Comparison of ENCODE assay signal across 16 cellular contexts in genomic region chr6:158000530-158001307, GRCh38. TPM values are rescaled to one million over a fixed set of nuclear protein-coding genes. Genes with fewer than 3 reads are reported as not detected.
DNase-seq lines count a peak whose midpoint lies in the region; TF ChIP-seq lines count a peak whose summit lies in the region.
"Had no signal": no experiment of that assay in that cellular context is flagged by ENCODE, and none has a peak within 500 bp of the region (broad histone marks: within the 10 kb centered on the region; RNA-seq: fewer than 3 reads in every experiment).

No MANE protein-coding gene starts in this region.

- intact Hi-C loops in breast epithelium (cut with DNase I; ENCODE audit: low total_unique reads): no loop called here
- intact Hi-C loops in mammary epithelial cell (cut with micrococcal nuclease): no loop called here

- no peak overlapping the region for H3K4me3 Mint-ChIP-seq in endodermal cell
- H3K4me3 Mint-ChIP-seq in type B pancreatic cell: no peak overlapping the region
- H3K4me3 Mint-ChIP-seq: activated naive CD8-positive, alpha-beta T cell treated with anti-CD3 and anti-CD28 coated beads, Interleukin-2, amount 50 U/mL, for 24 hours had no signal

- H3K27me3 ChIP-seq in breast epithelium (no peaks in the 10 kb centered on the region), mammary epithelial cell (ENCODE audit: insufficient read depth, low read length) (no peaks in the 10 kb centered on the region), endodermal cell (ENCODE audit: control insufficient read depth, insufficient read depth, low read length, poor library complexity, severe bottlenecking) (no peaks in the 10 kb centered on the region), osteoblast (ENCODE audit: insufficient read depth, low read length) (no peaks in the 10 kb centered on the region)

- H3K4me1 Mint-ChIP-seq in endodermal cell (peaks cover 16% of the 10 kb centered on the region), type B pancreatic cell (ENCODE audit: unreplicated experiment) (peaks cover 77% of the 10 kb centered on the region)

- dilution Hi-C loops in mammary epithelial cell (cut with HindIII; ENCODE audit: low sequenced_read_pairs): no loop called here

- H3K79me2 ChIP-seq in mammary epithelial cell (ENCODE audit: insufficient read depth, low read length) (peaks cover 82% of the 10 kb centered on the region), osteoblast (ENCODE audit: insufficient read depth, low read length) (peaks cover 92% of the 10 kb centered on the region)

- DNase-seq in breast epithelium (ENCODE audit: low spot score in 2 of 2): no peak
- DNase-seq in mammary epithelial cell: no peak
- DNase-seq in endodermal cell: peak; percentile 39
- DNase-seq in osteoblast (ENCODE audit: insufficient read length, low spot score, missing footprints): no peak
- no peak for DNase-seq in type B pancreatic cell (ENCODE audit: extremely low spot score, unreplicated experiment)
- no peak for DNase-seq in NOMO-1 (lab: John Stamatoyannopoulos, UW; ENCODE audit: unreplicated experiment in 2 of 2)
- no peak for DNase-seq in activated CD4-positive, alpha-beta T cell treated with anti-CD3 and anti-CD28 coated beads, Interleukin-2, amount 50 U/mL, for 1 hour
- DNase-seq in GM03348 (ENCODE audit: low spot score): no peak
- DNase-seq: activated naive CD8-positive, alpha-beta T cell treated with anti-CD3 and anti-CD28 coated beads, Interleukin-2, amount 50 U/mL, for 24 hours; activated T-cell treated with anti-CD3 and anti-CD28 coated beads, Interleukin-2, amount 50 U/mL, for 1 hour; EL; islet precursor cell; NCI-H1694 treated with DMSO at 0.1 percent for 48 hours; NCI-H526; SK-N-SH had no signal

- H3K9me3 Mint-ChIP-seq in endodermal cell (no peaks in the 10 kb centered on the region), type B pancreatic cell (peaks cover 6% of the 10 kb centered on the region)
- H3K9me3 Mint-ChIP-seq: activated naive CD8-positive, alpha-beta T cell treated with anti-CD3 and anti-CD28 coated beads, Interleukin-2, amount 50 U/mL, for 24 hours had no signal

- H2AFZ ChIP-seq in mammary epithelial cell (ENCODE audit: low read depth, low read length) (no peak overlapping the region), osteoblast (ENCODE audit: low read length) (no peak overlapping the region)

- BruUV-seq in mammary epithelial cell (replicated peaks; lab: Mats Ljungman, UMichigan): no TSS peak

- H3K36me3 Mint-ChIP-seq in endodermal cell (ENCODE audit: low read depth) (peaks cover 5% of the 10 kb centered on the region), type B pancreatic cell (peaks cover 7% of the 10 kb centered on the region)

- H3K4me2 ChIP-seq in mammary epithelial cell (ENCODE audit: insufficient read depth, low read depth, low read length) (no peak overlapping the region), osteoblast (ENCODE audit: insufficient read depth, low read length) (no peak overlapping the region)
- H3K4me2 ChIP-seq: SK-N-SH had no signal

- no peaks in the 10 kb centered on the region for H4K20me1 ChIP-seq in mammary epithelial cell (ENCODE audit: insufficient read depth, low read length)
- H4K20me1 ChIP-seq in osteoblast (ENCODE audit: insufficient read depth, low read length): peaks cover 2% of the 10 kb centered on the region

- peak overlapping the region; percentile 22 for H3K27ac Mint-ChIP-seq in endodermal cell
- H3K27ac Mint-ChIP-seq in type B pancreatic cell: peak overlapping the region; percentile 69
- H3K27ac Mint-ChIP-seq: activated naive CD8-positive, alpha-beta T cell treated with anti-CD3 and anti-CD28 coated beads, Interleukin-2, amount 50 U/mL, for 24 hours had no signal

- CTCF ChIA-PET in mammary epithelial cell (lab: Charles Lee; ENCODE audit: low non-redundant PET): interaction anchor here (0.7 kb wide), 1 partner anchor 644 kb away, joined by 4 read pairs; no protein-coding TSS in a partner anchor

- H3K36me3 ChIP-seq in breast epithelium: no peaks in the 10 kb centered on the region
- no peaks in the 10 kb centered on the region for H3K36me3 ChIP-seq in mammary epithelial cell (ENCODE audit: insufficient read depth, low read length)
- no peaks in the 10 kb centered on the region for H3K36me3 ChIP-seq in endodermal cell (ENCODE audit: control insufficient read depth, insufficient read depth, low read length)
- H3K36me3 ChIP-seq in osteoblast (ENCODE audit: insufficient read depth, low read length): peaks cover 34% of the 10 kb centered on the region
- H3K36me3 ChIP-seq: prostate gland had no signal

- in situ Hi-C loops in mammary epithelial cell (cut with MboI; ENCODE audit: low sequenced_read_pairs in 2 of 2): no loop called here

- WGBS in mammary epithelial cell (ENCODE audit: low coverage, missing lambda C conversion rate): 95% methylated on average over 17 of the region's 17 CpGs
- WGBS in endodermal cell (ENCODE audit: insufficient coverage in 1 of 2, insufficient read length in 1 of 2), 2 experiments: 91 to 94% methylated on average over 9 to 17 of the region's 17 CpGs

- no peak overlapping the region for H3K9ac ChIP-seq in mammary epithelial cell (ENCODE audit: insufficient read depth, low read length)
- H3K9ac ChIP-seq in endodermal cell (ENCODE audit: extremely low read depth, low read length, poor library complexity, severe bottlenecking): no peak overlapping the region
- H3K9ac ChIP-seq: SK-N-SH had no signal

- H3K4me3 ChIP-seq in breast epithelium: no peak overlapping the region
- no peak overlapping the region for H3K4me3 ChIP-seq in mammary epithelial cell (replicated peaks in 1 of 3; ENCODE audit: insufficient read depth in 1 of 3, low read depth in 2 of 3, low read length in 3 of 3)
- no peak overlapping the region for H3K4me3 ChIP-seq in endodermal cell (ENCODE audit: low read length)
- no peak overlapping the region for H3K4me3 ChIP-seq in osteoblast (ENCODE audit: insufficient read depth, low read length)
- H3K4me3 ChIP-seq: prostate gland had no signal

- no peak for TF ChIP-seq CTCF in breast epithelium (IDR thresholded peaks at IDR 0.05)
- TF ChIP-seq CTCF in mammary epithelial cell (conservative IDR thresholded peaks at IDR 0.05 in 1 of 2, IDR thresholded peaks at IDR 0.05 in 1 of 2; ENCODE audit: extremely low read depth in 1 of 2, insufficient read depth in 1 of 2, low read depth in 1 of 2, low read length in 2 of 2): no peak
- TF ChIP-seq CTCF in endodermal cell (conservative IDR thresholded peaks at IDR 0.05): no peak
- TF ChIP-seq CTCF in osteoblast (IDR thresholded peaks at IDR 0.05; ENCODE audit: extremely low read depth, low read depth, low read length): no peak
- no peak for TF ChIP-seq CTCF in type B pancreatic cell (conservative IDR thresholded peaks at IDR 0.05)

- TF ChIP-seq POLR2A in breast epithelium (IDR thresholded peaks at IDR 0.05): no peak

- H3K4me1 ChIP-seq in breast epithelium: peaks cover 21 to 22% of the 10 kb centered on the region in 2 donors
- peaks cover 32% of the 10 kb centered on the region for H3K4me1 ChIP-seq in mammary epithelial cell (ENCODE audit: insufficient read depth, low read length)
- H3K4me1 ChIP-seq in endodermal cell (ENCODE audit: control insufficient read depth, insufficient read depth, low read length): no peaks in the 10 kb centered on the region
- H3K4me1 ChIP-seq in osteoblast (ENCODE audit: insufficient read depth, low read length): peaks cover 32% of the 10 kb centered on the region

- H3K9me3 ChIP-seq in breast epithelium (no peaks in the 10 kb centered on the region), mammary epithelial cell (replicated peaks; ENCODE audit: insufficient read depth, low read length) (no peaks in the 10 kb centered on the region), endodermal cell (ENCODE audit: control insufficient read depth, low read length) (no peaks in the 10 kb centered on the region), osteoblast (ENCODE audit: low read depth, low read length) (no peaks in the 10 kb centered on the region)
- H3K9me3 ChIP-seq: prostate gland, SK-N-SH had no signal

- H3K27me3 Mint-ChIP-seq in endodermal cell (ENCODE audit: insufficient read depth) (no peaks in the 10 kb centered on the region), type B pancreatic cell (no peaks in the 10 kb centered on the region)
- H3K27me3 Mint-ChIP-seq: activated naive CD8-positive, alpha-beta T cell treated with anti-CD3 and anti-CD28 coated beads, Interleukin-2, amount 50 U/mL, for 24 hours had no signal

- H3K27ac ChIP-seq in breast epithelium (peak overlapping the region; percentile 3 to 68), mammary epithelial cell (ENCODE audit: insufficient read depth, low read depth, low read length) (no peak overlapping the region), endodermal cell (ENCODE audit: low read depth, low read length) (no peak overlapping the region), osteoblast (ENCODE audit: low read depth, low read length) (peak overlapping the region; percentile 44)

RNA-seq across cellular contexts. Expression of gene SYNJ2, which starts 19.1 kb away (rescaled TPM):
- total RNA-seq in breast epithelium: 10 to 100 TPM in 2 of 3 donors, 1 to 10 TPM in 1; 3.0 to 20.2 (median 15.7) TPM
- total RNA-seq in mammary epithelial cell: 10 to 100 TPM; 16.0 to 26.6 TPM
- polyA plus RNA-seq in mammary epithelial cell: 17.0 TPM
- 66.3 TPM for polyA minus RNA-seq in mammary epithelial cell
- 10 to 100 TPM; 21.2 to 32.8 TPM for total RNA-seq in endodermal cell
- 4.3 TPM for polyA plus RNA-seq in endodermal cell (2013, experiment 1 of 2)
- polyA plus RNA-seq in endodermal cell (2013, experiment 2 of 2): 4.7 TPM
- total RNA-seq in osteoblast: 91.6 and 94.8 TPM in 2 replicates
- total RNA-seq in type B pancreatic cell (ENCODE audit: low replicate concordance): 17.0 and 31.2 TPM in 2 replicates

Comparison
In these comparisons a context has a peak if more than half of its experiments do, and no peak if none do; other contexts are left out.
1. H3K27ac ChIP-seq: peak in breast epithelium (2 of 2) and osteoblast (single experiment); none in mammary epithelial cell (single experiment) and endodermal cell (single experiment).